ENCODE assay signal across 8 cellular contexts in the genomic region with DNA sequence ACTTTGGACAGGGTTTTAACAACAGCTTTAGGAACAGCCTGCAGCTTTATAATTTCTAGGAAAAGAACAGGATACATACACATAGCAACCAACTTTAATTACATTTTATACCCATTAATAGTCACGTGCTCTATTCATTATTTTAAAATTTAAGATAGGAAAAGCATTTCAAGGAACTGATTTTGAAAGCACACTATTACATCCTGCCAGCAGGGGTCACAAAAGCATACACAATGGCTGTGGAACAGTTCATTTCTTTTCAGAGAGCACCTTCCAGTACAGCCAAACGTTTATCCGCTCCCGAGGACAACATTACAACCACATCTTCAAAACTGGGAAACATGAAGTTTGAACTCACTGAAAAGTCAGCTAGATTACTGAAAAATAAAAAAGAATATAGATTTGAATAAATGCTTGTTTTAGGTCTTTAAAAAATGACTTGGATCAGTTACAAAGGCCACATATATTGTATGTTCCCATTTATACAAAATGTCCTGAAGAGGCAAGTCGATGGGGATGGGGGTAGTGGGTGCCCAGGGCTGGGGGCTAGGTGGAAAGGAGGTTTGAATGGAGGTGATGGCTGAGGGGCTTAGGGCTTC.
DNase-seq lines count a peak whose midpoint lies in the region; ATAC-seq, FAIRE-seq and TF ChIP-seq lines count a peak whose summit lies in the region.

No MANE protein-coding gene starts in this region.

- WGBS in body of pancreas, 2 donors: 4 to 5% methylated on average over 5 of the region's 5 CpGs

- BruUV-seq in PC-3 (replicated peaks; lab: Mats Ljungman, UMichigan): no TSS peak

- H3K27me3 ChIP-seq in PC-3 (ENCODE audit: low read length) (peaks cover 87% of the 10 kb centered on the region), body of pancreas (peaks cover 0 to 7% of the 10 kb centered on the region in 2 donors), MG63 (peaks cover 5% of the 10 kb centered on the region)

- no peak overlapping the region for H3K4me2 ChIP-seq in PC-3 (ENCODE audit: low read length)

- no peak overlapping the region for H3K27ac ChIP-seq in PC-3 (ENCODE audit: low read length)
- H3K27ac ChIP-seq in body of pancreas: no peak overlapping the region
- H3K27ac ChIP-seq in kidney (ENCODE audit: low read depth in 2 of 2, low read length in 2 of 2): no peak overlapping the region

- no peaks in the 10 kb centered on the region for H3K4me1 ChIP-seq in PC-3 (ENCODE audit: insufficient read depth, low read length)
- H3K4me1 ChIP-seq in body of pancreas: no peaks in the 10 kb centered on the region
- no peaks in the 10 kb centered on the region for H3K4me1 ChIP-seq in kidney (ENCODE audit: control insufficient read depth in 1 of 2, insufficient read depth in 1 of 2, low read depth in 1 of 2, low read length in 2 of 2)

- H3K36me3 ChIP-seq in PC-3 (ENCODE audit: low read depth, low read length) (no peaks in the 10 kb centered on the region), body of pancreas (replicated peaks in 1 of 2; ENCODE audit: insufficient read depth in 1 of 2, low read depth in 2 of 2) (no peaks in the 10 kb centered on the region), kidney (ENCODE audit: control insufficient read depth in 1 of 2, insufficient read depth in 2 of 2, low read length in 2 of 2) (no peaks in the 10 kb centered on the region), MG63 (no peaks in the 10 kb centered on the region)

- H3K79me2 ChIP-seq in PC-3 (ENCODE audit: low read length): no peaks in the 10 kb centered on the region

- TF ChIP-seq CTCF in PC-3 (conservative IDR thresholded peaks at IDR 0.05; ENCODE audit: low read depth, low read length) (peak; percentile 85), body of pancreas (IDR thresholded peaks at IDR 0.05) (peak in 6 of 7 experiments; percentile 76 to 91 (median 86)), kidney (IDR thresholded peaks at IDR 0.05; ENCODE audit: borderline replicate concordance, extremely low read depth, insufficient read depth) (peak; percentile 81)

- TF ChIP-seq POLR2A in body of pancreas (IDR thresholded peaks at IDR 0.05): no peak

- peak; percentile 96 for FAIRE-seq in kidney (lab: Jason Lieb, UNC)

- ATAC-seq in PC-3: peak; percentile 70
- ATAC-seq in body of pancreas: peak; percentile 75
- ATAC-seq in GM21786 (IDR thresholded peaks at IDR 0.05; ENCODE audit: unreplicated experiment): no peak

- POLR2A ChIA-PET in PC-3 (lab: Charles Lee; ENCODE audit: unreplicated experiment): no interaction called here

- intact Hi-C loops in PC-3 (cut with micrococcal nuclease) (loop anchor here (1.0 to 2.0 kb wide), 4 partner anchors 539 to 639 kb away; no protein-coding TSS in a partner anchor), body of pancreas (cut with DNase I) (no loop called here), kidney (cut with DNase I) (no loop called here)

- H3K9me2 ChIP-seq in PC-3 (replicated peaks; ENCODE audit: low read length): no peaks in the 10 kb centered on the region

- CTCF ChIA-PET in PC-3 (lab: Charles Lee): no interaction called here

- no peaks in the 10 kb centered on the region for H3K9me3 ChIP-seq in PC-3 (ENCODE audit: low read length)
- H3K9me3 ChIP-seq in body of pancreas: no peaks in the 10 kb centered on the region
- H3K9me3 ChIP-seq in kidney (ENCODE audit: control insufficient read depth in 1 of 2, low read length in 2 of 2): no peaks in the 10 kb centered on the region
- no peaks in the 10 kb centered on the region for H3K9me3 ChIP-seq in MG63

- H3F3A ChIP-seq in PC-3 (ENCODE audit: low read length, unreplicated experiment): no peaks in the 10 kb centered on the region

- no peaks in the 10 kb centered on the region for H4K20me1 ChIP-seq in PC-3 (ENCODE audit: low read length)

- H3K4me3 ChIP-seq in PC-3 (ENCODE audit: low read length): no peak overlapping the region
- H3K4me3 ChIP-seq in body of pancreas: no peak overlapping the region
- no peak overlapping the region for H3K4me3 ChIP-seq in kidney (ENCODE audit: low read length in 2 of 2)
- no peak overlapping the region for H3K4me3 ChIP-seq in MG63

- no peak overlapping the region for H3K9ac ChIP-seq in PC-3 (ENCODE audit: low read length)
- H3K9ac ChIP-seq in kidney (ENCODE audit: low read length in 2 of 2): no peak overlapping the region

- H2AFZ ChIP-seq in PC-3 (ENCODE audit: low read length): no peak overlapping the region

- DNase-seq in COR-L47 (lab: John Stamatoyannopoulos, UW): peak; percentile 52
- peak; percentile 39 for DNase-seq in HCEC 1CT
- DNase-seq in PC-3: peak; percentile 66
- peak; percentile 58 to 71 (median 66) for DNase-seq in body of pancreas
- no peak for DNase-seq in kidney
- DNase-seq in stimulated activated CD4-positive, alpha-beta T cell treated with anti-CD3 and anti-CD28 coated beads, Interleukin-4, amount 100 ng/mL, for 1 hour: peak; percentile 15
- DNase-seq in MG63: no peak

Comparison
In these comparisons a context has a peak if more than half of its experiments do, and no peak if none do; other contexts are left out.
1. DNase-seq: peak in COR-L47 (single experiment), HCEC 1CT (single experiment), PC-3 (single experiment), body of pancreas (4 of 4) and stimulated activated CD4-positive, alpha-beta T cell treated with anti-CD3 and anti-CD28 coated beads, Interleukin-4, amount 100 ng/mL, for 1 hour (single experiment); none in kidney (single experiment) and MG63 (single experiment).
2. Peak in every context shown above with its lines, with median percentiles within 50 percentile points of each other: CTCF ChIP-seq.